Comparison of ENCODE assay signal across 34 cellular contexts in genomic region chr12:54941659-54942058, GRCh38. TPM values are rescaled to one million over a fixed set of nuclear protein-coding genes. Genes with fewer than 3 reads are reported as not detected.
DNase-seq lines count a peak whose midpoint lies in the region; ATAC-seq, FAIRE-seq and TF ChIP-seq lines count a peak whose summit lies in the region.
"Had no signal": no experiment of that assay in that cellular context is flagged by ENCODE, and none has a peak within 500 bp of the region (broad histone marks: within the 10 kb centered on the region; RNA-seq: fewer than 3 reads in every experiment).

No MANE protein-coding gene starts in this region.

- no peak for TF ChIP-seq RAD21 in K562 (CRISPR knock-in tag; conservative IDR thresholded peaks at IDR 0.05 in 1 of 2, IDR thresholded peaks at IDR 0.05 in 1 of 2)

- no peak overlapping the region for H3K27ac ChIP-seq in K562 (ENCODE audit: extremely low read depth, low read depth, low read length)
- H3K27ac ChIP-seq in osteoblast (ENCODE audit: low read depth, low read length), result no peak overlapping the region
- H3K27ac ChIP-seq in transverse colon, result no peak overlapping the region
- H3K27ac ChIP-seq: A549, cardiac muscle cell, RWPE1, suprapubic skin, vagina had no signal

- H3K4me1 ChIP-seq in K562 (replicated peaks in 1 of 2; ENCODE audit: control insufficient read depth in 2 of 2, insufficient read depth in 2 of 2, low read length in 2 of 2) (no peaks in the 10 kb centered on the region; a peak in 1 of 5 replicates), osteoblast (ENCODE audit: insufficient read depth, low read length) (no peaks in the 10 kb centered on the region), transverse colon (no peaks in the 10 kb centered on the region)
- H3K4me1 ChIP-seq: A549, BE2C, HAP-1, suprapubic skin, vagina had no signal

- CTCF ChIA-PET in K562 (lab: Yijun Ruan, JAX; ENCODE audit: low intra/inter-chr PET ratio), result no interaction called here

- no peaks in the 10 kb centered on the region; a peak in 1 of 5 replicates for H3K27me3 ChIP-seq in K562 (ENCODE audit: control insufficient read depth in 2 of 2, insufficient read depth in 2 of 2, low read length in 2 of 2)
- no peaks in the 10 kb centered on the region for H3K27me3 ChIP-seq in osteoblast (ENCODE audit: insufficient read depth, low read length)
- H3K27me3 ChIP-seq in transverse colon, result no peaks in the 10 kb centered on the region
- H3K27me3 ChIP-seq: cardiac muscle cell, MG63, suprapubic skin, vagina had no signal

- H3K9ac ChIP-seq in K562 (ENCODE audit: insufficient read depth in 1 of 2, low read depth in 2 of 2, low read length in 2 of 2), result no peak overlapping the region

- no peaks in the 10 kb centered on the region for H4K20me1 ChIP-seq in K562 (replicated peaks; ENCODE audit: control insufficient read depth, insufficient read depth, low read length)
- H4K20me1 ChIP-seq in osteoblast (ENCODE audit: insufficient read depth, low read length), result no peaks in the 10 kb centered on the region

- no peak for TF ChIP-seq CTCF in K562 (IDR thresholded peaks at IDR 0.05 in 2 of 3, conservative IDR thresholded peaks at IDR 0.05 in 1 of 3; ENCODE audit: insufficient read depth in 2 of 3, low read depth in 1 of 3, low read length in 3 of 3)
- no peak for TF ChIP-seq CTCF in osteoblast (IDR thresholded peaks at IDR 0.05; ENCODE audit: extremely low read depth, low read depth, low read length)
- TF ChIP-seq CTCF in transverse colon (IDR thresholded peaks at IDR 0.05), result no peak

- H3K36me3 ChIP-seq in K562 (ENCODE audit: control insufficient read depth, insufficient read depth, low read length) (no peaks in the 10 kb centered on the region), osteoblast (ENCODE audit: insufficient read depth, low read length) (no peaks in the 10 kb centered on the region), transverse colon (no peaks in the 10 kb centered on the region)
- H3K36me3 ChIP-seq: BE2C, cardiac muscle cell, HAP-1, MG63, suprapubic skin, vagina had no signal

- H3K9me1 ChIP-seq in K562 (ENCODE audit: control insufficient read depth, insufficient read depth, low read length), result no peaks in the 10 kb centered on the region

- no peak for TF ChIP-seq POLR2A in K562 (conservative IDR thresholded peaks at IDR 0.05)
- TF ChIP-seq POLR2A in transverse colon (IDR thresholded peaks at IDR 0.05), result no peak

- H2AFZ ChIP-seq in K562 (ENCODE audit: low read depth, low read length) (peak overlapping the region; percentile 34; the same call in 1 of the 2 replicates), osteoblast (ENCODE audit: low read length) (no peak overlapping the region)

- H3K4me3 ChIP-seq in K562 (no peak overlapping the region), osteoblast (ENCODE audit: insufficient read depth, low read length) (no peak overlapping the region), transverse colon (no peak overlapping the region)
- H3K4me3 ChIP-seq: A549, cardiac muscle cell, HAP-1, MG63, suprapubic skin, vagina had no signal

- H3K4me2 ChIP-seq in K562 (ENCODE audit: insufficient read depth, low read length) (no peak overlapping the region), osteoblast (ENCODE audit: insufficient read depth, low read length) (no peak overlapping the region)
- H3K4me2 ChIP-seq: A549 had no signal

- TF ChIP-seq EP300 in K562 (IDR thresholded peaks at IDR 0.05; ENCODE audit: low read length), result no peak
- TF ChIP-seq EP300 in transverse colon (IDR thresholded peaks at IDR 0.05; ENCODE audit: low read depth), result no peak

- no TSS peak for BruUV-seq in K562 (replicated peaks; lab: Mats Ljungman, UMichigan)

- 13% methylated on average over 3 of the region's 3 CpGs for WGBS in K562 (ENCODE audit: insufficient coverage, low coverage, missing lambda C conversion rate)
- WGBS in transverse colon (ENCODE audit: low coverage in 1 of 2), 2 donors, result 40 to 88% methylated on average over 1 to 3 of the region's 3 CpGs

- in situ Hi-C loops in K562 (cut with MboI) (no loop called here), transverse colon (cut with MboI; ENCODE audit: low pct_ligation_motif_present in 1 of 4, low pct_unique_long_range_greater_than_20kb in 1 of 4, low sequenced_read_pairs in 3 of 4) (no loop called here)

- DNase-seq in C1 segment of cervical spinal cord (lab: John Stamatoyannopoulos, UW) (peak in 11 of 14 donors; percentile 2 to 39 (median 19)), K562 (ENCODE audit: extremely low read depth in 1 of 4, low spot score in 3 of 4) (no peak), inferior parietal cortex (ENCODE audit: extremely low spot score) (peak; percentile 41), osteoblast (ENCODE audit: insufficient read length, low spot score, missing footprints) (peak; percentile 2), transverse colon (no peak), AG20443 (ENCODE audit: low spot score) (no peak), HPDE6-E6E7 (ENCODE audit: extremely low spot score) (no peak)
- DNase-seq: activated CD4-positive, alpha-beta memory T cell treated with anti-CD3 and anti-CD28 coated beads for 36 hours; activated CD8-positive, alpha-beta memory T cell treated with anti-CD3 and anti-CD28 coated beads, Interleukin-2, amount 50 U/mL, for 4 hours; BE2C; dermis blood vessel endothelial cell; DMS53; GDM1; KBM-7; MG63; NCI-H1105 treated with DMSO at 0.1 percent for 48 hours; NCI-H2029; NCI-H526 treated with DMSO at 0.1 percent for 48 hours; nephron progenitor cell; stimulated activated CD4-positive, alpha-beta T cell treated with anti-CD3 and anti-CD28 coated beads, Interleukin-4, amount 100 ng/mL, for 4 hours had no signal

- H3K79me2 ChIP-seq in K562 (ENCODE audit: control insufficient read depth, insufficient read depth, low read length) (no peaks in the 10 kb centered on the region), osteoblast (ENCODE audit: insufficient read depth, low read length) (no peaks in the 10 kb centered on the region)

- ATAC-seq in K562, result no peak
- no peak for ATAC-seq in GM21381 (IDR thresholded peaks at IDR 0.05; ENCODE audit: unreplicated experiment)
- ATAC-seq: A549; activated naive CD4-positive, alpha-beta T cell treated with anti-CD3 and anti-CD28 coated beads, Interleukin-2, amount 50 U/mL, for 72 hours; stimulated activated memory B cell treated with anti-CD40 and anti-IgM and Interleukin-4, amounts not matched to agents 10 μg/mL and 1 μg/mL and 100 μg/mL, for 72 hours had no signal

- POLR2A ChIA-PET in K562 (lab: Yijun Ruan, JAX), result interaction anchor here (1.3 kb wide), 1 partner anchor 17 kb away, joined by 4 read pairs; no protein-coding TSS in a partner anchor

- H3K9me3 ChIP-seq in K562 (replicated peaks; ENCODE audit: control insufficient read depth, insufficient read depth, low read depth, low read length), result no peaks in the 10 kb centered on the region
- H3K9me3 ChIP-seq in osteoblast (ENCODE audit: low read depth, low read length), result no peaks in the 10 kb centered on the region
- no peaks in the 10 kb centered on the region for H3K9me3 ChIP-seq in transverse colon
- H3K9me3 ChIP-seq: A549, BE2C, HAP-1, MG63, suprapubic skin, vagina had no signal

- intact Hi-C loops in K562 (cut with micrococcal nuclease), result no loop called here
- intact Hi-C loops in transverse colon (cut with DNase I; ENCODE audit: low total_unique reads), result no loop called here

- FAIRE-seq in K562 (lab: Jason Lieb, UNC), result no peak
- FAIRE-seq: A549, endothelial cell of umbilical vein, keratinocyte had no signal

TF ChIP-seq in K562, 482 proteins besides CTCF, POLR2A, EP300 and RAD21:
- no peak for TF ChIP-seq FOS (IDR thresholded peaks at IDR 0.05; ENCODE audit: extremely low read depth, insufficient read length)
- TF ChIP-seq RB1 (IDR thresholded peaks at IDR 0.05; ENCODE audit: low read depth), result no peak
- no peak for TF ChIP-seq KLF6 (CRISPR knock-in tag; IDR thresholded peaks at IDR 0.05; ENCODE audit: borderline replicate concordance)
- TF ChIP-seq MXI1 (IDR thresholded peaks at IDR 0.05; ENCODE audit: low read depth, low read length), result no peak
- no peak for TF ChIP-seq ETS1 (conservative IDR thresholded peaks at IDR 0.05; ENCODE audit: control insufficient read depth, low read depth, low read length)

RNA-seq across cellular contexts. Expression of gene TESPA1, which starts 42.9 kb away (rescaled TPM):
- 1.1 and 1.4 TPM in 2 replicates for total RNA-seq in K562 (2011; cell fraction: chromatin; rRNA removed; ENCODE audit: low replicate concordance)
- total RNA-seq in K562 (2011; cell fraction: nucleolus; rRNA removed), result 1.0 and 1.6 TPM in 2 replicates
- total RNA-seq in K562 (2011; cell fraction: nucleoplasm; rRNA removed), result 0.15 and 0.59 TPM in 2 replicates
- total RNA-seq in K562 (2014; rRNA removed) (2.7 and 2.8 TPM in 2 replicates), K562 (2014; rRNA removed; fragmentation: Illumina TruSeq; extraction: Trizol) (3.5 and 4.4 TPM in 2 replicates), K562 (2015; rRNA removed; fragmentation: Illumina TruSeq; extraction: Trizol) (6.4 and 6.6 TPM in 2 replicates), K562 (2021) (2.4 and 3.8 TPM in 2 replicates), osteoblast (not detected in 2 replicates), transverse colon (10 to 100 TPM in 1 of 4 donors, 1 to 10 TPM in 3; 1.6 to 15.3 (median 4.3) TPM)
- polyA plus RNA-seq in K562 (2011; rRNA removed) (0.72 and 2.7 TPM in 2 replicates), K562 (2014; fragmentation: Illumina TruSeq; extraction: Trizol) (6.3 and 7.1 TPM in 2 replicates), K562 (2014; fragmentation: Nextera tagmentation; extraction: Ambion mirVana) (1 to 10 TPM; 1.3 to 1.5 TPM), K562 (2014; rRNA removed) (2.1 and 3.3 TPM in 2 replicates)
- 0.45 and 1.7 TPM in 2 replicates for polyA plus RNA-seq in K562 (2011; cell fraction: cytosol; rRNA removed)
- 1.8 and 7.2 TPM in 2 replicates for polyA plus RNA-seq in K562 (2011; cell fraction: nucleus; rRNA removed)
- 6.1 and 17.9 TPM in 2 replicates for polyA plus RNA-seq in K562 (2012)
- 0.84 and 1.7 TPM in 2 replicates for polyA minus RNA-seq in K562 (2011; rRNA and poly(A)+ RNA removed)
- 5.1 TPM in 1 of 2 replicates, not detected in the other for polyA minus RNA-seq in K562 (2011; cell fraction: cytosol; rRNA and poly(A)+ RNA removed)
- 0.67 and 4.9 TPM in 2 replicates for polyA minus RNA-seq in K562 (2011; cell fraction: nucleus; rRNA and poly(A)+ RNA removed)
- total RNA-seq: cardiac muscle cell, dermis blood vessel endothelial cell, endothelial cell of umbilical vein, glomerular endothelial cell, HT-29, progenitor cell of endocrine pancreas had no signal
- polyA plus RNA-seq: A549, cardiac muscle cell, endothelial cell of umbilical vein, keratinocyte had no signal

Comparison
In these comparisons a context has a peak if more than half of its experiments do, and no peak if none do; other contexts are left out.
1. DNase-seq: peak in C1 segment of cervical spinal cord (11 of 14), inferior parietal cortex (single experiment) and osteoblast (single experiment); none in K562 (0 of 4), transverse colon (single experiment), AG20443 (single experiment) and HPDE6-E6E7 (single experiment).